In genomic region chr14:24195186-24196070, GRCh38 we compare ENCODE assay signal across 8 cellular contexts. TPM values are rescaled to one million over a fixed set of nuclear protein-coding genes. Genes with fewer than 3 reads are reported as not detected.
DNase-seq lines count a peak whose midpoint lies in the region; ATAC-seq, FAIRE-seq and TF ChIP-seq lines count a peak whose summit lies in the region.

TM9SF1 (minus strand) TSS chr14:24195441; CDS start chr14:24195019, 422 bp downstream.

- H3K4me3 ChIP-seq in keratinocyte (ENCODE audit: control insufficient read depth in 2 of 3, extremely low read depth in 1 of 3, insufficient read depth in 2 of 3, low read depth in 1 of 3, low read length in 3 of 3) = peak within 1 kb of the TSS; percentile 83 to 98 (median 96)

- dilution Hi-C loops in keratinocyte (cut with MboI; ENCODE audit: extremely low pct_ligation_motif_present, low sequenced_read_pairs) = no loop called here

- H3K36me3 ChIP-seq in keratinocyte (ENCODE audit: control insufficient read depth in 2 of 2, extremely low read depth in 1 of 2, insufficient read depth in 2 of 2, low read length in 2 of 2) = peaks cover 8 to 17% of the 10 kb centered on the region in 2 experiments

- H3K9ac ChIP-seq in keratinocyte (ENCODE audit: control insufficient read depth, extremely low read depth, insufficient read depth, low read length) = peak within 1 kb of the TSS; percentile 98

- peak within 1 kb of the TSS; percentile 90 for H2AFZ ChIP-seq in keratinocyte (ENCODE audit: control insufficient read depth, low read length)

- peak; percentile 86 for ATAC-seq in GM18873 (IDR thresholded peaks at IDR 0.05; ENCODE audit: low FRiP score, unreplicated experiment)
- ATAC-seq in HG03135 (IDR thresholded peaks at IDR 0.05; ENCODE audit: unreplicated experiment) = peak; percentile 86

- H3K4me1 ChIP-seq in keratinocyte (ENCODE audit: control insufficient read depth, extremely low read depth, insufficient read depth, low read length) = peaks cover 15% of the 10 kb centered on the region

- H3K79me2 ChIP-seq in keratinocyte (ENCODE audit: control insufficient read depth, insufficient read depth, low read length) = peaks cover 48% of the 10 kb centered on the region

- H3K27me3 ChIP-seq in keratinocyte (ENCODE audit: control insufficient read depth, extremely low read depth, insufficient read depth, low read length) = no peaks in the 10 kb centered on the region

- H4K20me1 ChIP-seq in keratinocyte (ENCODE audit: control insufficient read depth, extremely low read depth, insufficient read depth, low read length) = no peaks in the 10 kb centered on the region

- peak; percentile 91 for DNase-seq in AG08395 (ENCODE audit: low spot score)
- DNase-seq in NCI-H2227 (lab: John Stamatoyannopoulos, UW; ENCODE audit: unreplicated experiment) = peak; percentile 89
- peak; percentile 73 to 83 (median 82) for DNase-seq in activated CD4-positive, CD25-positive, alpha-beta regulatory T cell (lab: John Stamatoyannopoulos, UW)
- DNase-seq in caudate nucleus (lab: John Stamatoyannopoulos, UW) = peak in 58 of 61 donors; percentile 38 to 90 (median 72)
- peak; percentile 30 for DNase-seq in keratinocyte (ENCODE audit: low read depth, low spot score)
- peak; percentile 72 to 82 (median 79) for DNase-seq in stimulated activated CD4-positive, alpha-beta T cell treated with anti-CD3 and anti-CD28 coated beads, Interleukin-12 subunit alpha, Interleukin-12 subunit beta, amount 100 ng/mL, for 48 hours (ENCODE audit: low read depth in 2 of 3, low spot score in 1 of 3)

- no peaks in the 10 kb centered on the region for H3K9me3 ChIP-seq in keratinocyte (ENCODE audit: control insufficient read depth, low read depth, low read length)

- peak within 1 kb of the TSS; percentile 98 for H3K4me2 ChIP-seq in keratinocyte (ENCODE audit: control insufficient read depth, extremely low read depth, insufficient read depth, low read depth, low read length)

- no peak for FAIRE-seq in keratinocyte (lab: Jason Lieb, UNC)

- peak within 1 kb of the TSS; percentile 98 for H3K27ac ChIP-seq in caudate nucleus (ENCODE audit: low read depth, low read length)
- peak within 1 kb of the TSS; percentile 96 for H3K27ac ChIP-seq in keratinocyte (ENCODE audit: control insufficient read depth, insufficient read depth, low read length)

- no peak for TF ChIP-seq CTCF in keratinocyte (optimal IDR thresholded peaks at IDR 0.05 in 1 of 3, IDR thresholded peaks at IDR 0.05 in 1 of 3, conservative IDR thresholded peaks at IDR 0.05 in 1 of 3; ENCODE audit: extremely low read depth in 1 of 3, insufficient read depth in 2 of 3, low read length in 3 of 3)

- no peaks in the 10 kb centered on the region for H3K9me1 ChIP-seq in keratinocyte (ENCODE audit: control insufficient read depth, extremely low read depth, insufficient read depth, low read length)

RNA-seq across cellular contexts. Expression of gene TM9SF1, which starts in this region (rescaled TPM):
- 19.2 to 56.6 TPM (median 38.2 TPM) in 3 replicates for polyA plus RNA-seq in keratinocyte
- 20.2 TPM for polyA plus RNA-seq in keratinocyte (2011; ENCODE audit: low read depth)
- polyA plus RNA-seq in keratinocyte (2011; cell fraction: cytosol; rRNA removed) = 25.2 and 25.7 TPM in 2 replicates
- 76.6 and 83.5 TPM in 2 replicates for polyA plus RNA-seq in keratinocyte (2011; cell fraction: nucleus; rRNA removed)
- 25.2 and 41.7 TPM in 2 replicates for polyA plus RNA-seq in keratinocyte (2012; ENCODE audit: low replicate concordance)
- polyA minus RNA-seq in keratinocyte = 41.6 to 74.3 TPM (median 54.7 TPM) in 3 replicates
- 28.0 TPM for polyA minus RNA-seq in keratinocyte (2011; cell fraction: cytosol; rRNA and poly(A)+ RNA removed)
- 45.9 and 54.1 TPM in 2 replicates for polyA minus RNA-seq in keratinocyte (2011; cell fraction: nucleus; rRNA and poly(A)+ RNA removed)

Comparison
In these comparisons a context has a peak if more than half of its experiments do, and no peak if none do; other contexts are left out.
1. Peak in every context shown above with its lines: DNase-seq, ATAC-seq, H3K4me3 ChIP-seq and H3K27ac ChIP-seq.
2. DNase-seq: peak in every context shown above with its lines; median percentile 91 in AG08395; 89 in NCI-H2227; 82 in activated CD4-positive, CD25-positive, alpha-beta regulatory T cell; 79 in stimulated activated CD4-positive, alpha-beta T cell treated with anti-CD3 and anti-CD28 coated beads, Interleukin-12 subunit alpha, Interleukin-12 subunit beta, amount 100 ng/mL, for 48 hours; 72 in caudate nucleus; 30 in keratinocyte.